ENCODE assay signal across 11 cellular contexts in the genomic region with DNA sequence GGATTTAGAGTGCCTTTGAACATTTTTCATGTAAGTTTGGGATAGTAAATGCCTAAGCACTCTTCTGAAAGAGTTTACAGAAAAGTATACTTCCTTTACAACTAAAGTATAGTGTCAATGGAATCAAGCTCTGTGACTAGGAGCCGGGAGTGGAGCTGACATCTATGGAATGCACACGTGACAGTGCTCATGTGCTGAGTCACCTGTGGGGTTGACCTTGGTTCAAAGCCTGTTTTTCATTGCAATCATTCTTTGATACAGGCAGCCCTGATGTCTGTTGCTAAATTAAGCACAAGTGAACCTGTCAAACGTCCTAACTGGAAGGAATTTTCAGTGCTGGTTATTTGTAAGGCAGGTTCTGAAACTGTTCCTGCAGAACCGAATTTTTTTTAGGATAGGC.
DNase-seq lines count a peak whose midpoint lies in the region; ATAC-seq and TF ChIP-seq lines count a peak whose summit lies in the region.
"Had no signal": no experiment of that assay in that cellular context is flagged by ENCODE, and none has a peak within 500 bp of the region (broad histone marks: within the 10 kb centered on the region; RNA-seq: fewer than 3 reads in every experiment).

No MANE protein-coding gene starts in this region.

- peaks cover 0 to 9% of the 10 kb centered on the region in 2 donors for H3K4me1 ChIP-seq in ascending aorta

- H3K9me3 ChIP-seq in ascending aorta: peaks cover 5 to 12% of the 10 kb centered on the region in 2 donors

- H3K4me3 ChIP-seq in ascending aorta: no peak overlapping the region
- H3K4me3 ChIP-seq: thoracic aorta had no signal

- no peak for DNase-seq in Right ventricle myocardium inferior (ENCODE audit: missing footprints)
- DNase-seq in cardiac septum (ENCODE audit: low spot score): no peak
- peak; percentile 70 to 75 for DNase-seq in dermis microvascular lymphatic vessel endothelial cell (ENCODE audit: low read depth in 2 of 2)
- DNase-seq in left colon: peak; percentile 24 to 65
- DNase-seq in NCI-H446 (lab: John Stamatoyannopoulos, UW): no peak
- no peak for DNase-seq in NCI-H774 (lab: John Stamatoyannopoulos, UW)
- no peak for DNase-seq in ascending aorta (ENCODE audit: low spot score in 2 of 2)
- DNase-seq: activated CD4-positive, alpha-beta T cell treated with anti-CD3 and anti-CD28 coated beads, Interleukin-2, amount 50 U/mL, for 48 hours; NCI-H524 had no signal

- intact Hi-C loops in Right ventricle myocardium inferior (cut with DNase I) (loop anchor here (2.0 to 5.0 kb wide), 2 partner anchors 36 to 72 kb away; no protein-coding TSS in a partner anchor), cardiac septum (cut with DNase I) (loop anchor here (2.0 to 5.0 kb wide), 2 partner anchors 36 to 82 kb away; partner anchors contain the start of gene GPAT3), left colon (cut with DNase I, micrococcal nuclease) (no loop called here), ascending aorta (cut with DNase I) (loop anchor here (2.0 kb wide), 1 partner anchor 82 kb away; the partner anchor contains the start of gene GPAT3)

- H3K27me3 ChIP-seq in ascending aorta: no peaks in the 10 kb centered on the region

- no peaks in the 10 kb centered on the region for H3K36me3 ChIP-seq in ascending aorta
- H3K36me3 ChIP-seq: thoracic aorta had no signal

- TF ChIP-seq CTCF in ascending aorta (IDR thresholded peaks at IDR 0.05): no peak

- ATAC-seq in Right ventricle myocardium inferior (peak; percentile 95), left colon (peak; percentile 91), HG02678 (IDR thresholded peaks at IDR 0.05; ENCODE audit: unreplicated experiment) (no peak)

- peak overlapping the region in 1 of 2 donors; percentile 4 for H3K27ac ChIP-seq in ascending aorta

Comparison
In these comparisons a context has a peak if more than half of its experiments do, and no peak if none do; other contexts are left out.
1. DNase-seq: peak in dermis microvascular lymphatic vessel endothelial cell (2 of 2) and left colon (2 of 2); none in Right ventricle myocardium inferior (single experiment), cardiac septum (single experiment), NCI-H446 (0 of 2), NCI-H774 (single experiment) and ascending aorta (0 of 2).
2. intact Hi-C loops: an anchor here in Right ventricle myocardium inferior (2.0 to 5.0 kb wide), cardiac septum (2.0 to 5.0 kb wide) and ascending aorta (2.0 kb wide); none called in left colon.